17 cellular contexts compared by ENCODE assay signal in genomic region chr1:12197483-12197880, GRCh38. TPM values are rescaled to one million over a fixed set of nuclear protein-coding genes. Genes with fewer than 3 reads are reported as not detected.
DNase-seq lines count a peak whose midpoint lies in the region; ATAC-seq and TF ChIP-seq lines count a peak whose summit lies in the region.
"Had no signal": no experiment of that assay in that cellular context is flagged by ENCODE, and none has a peak within 500 bp of the region (broad histone marks: within the 10 kb centered on the region; RNA-seq: fewer than 3 reads in every experiment).

No MANE protein-coding gene starts in this region.

- 87 to 93% (median 89%) methylated on average over 7 of the region's 7 CpGs for WGBS in spleen, 5 donors

- no peak overlapping the region for H3K4me2 ChIP-seq in PC-9

- peak overlapping the region; percentile 68 for H3K27ac Mint-ChIP-seq in activated T-cell treated with anti-CD3 and anti-CD28 coated beads, Interleukin-2, amount 50 U/mL, for 24 hours
- H3K27ac Mint-ChIP-seq in activated T-cell treated with anti-CD3 and anti-CD28 coated beads, Interleukin-2, amount 50 U/mL, for 72 hours: no peak overlapping the region

- CTCF ChIA-PET in PC-9 (lab: Charles Lee): interaction anchor here (0.8 kb wide), 1 partner anchor 10 kb away, joined by 3 read pairs; no protein-coding TSS in a partner anchor

- H3K27ac ChIP-seq in spleen (peak overlapping the region in 6 of 8 donors; percentile 54 to 86 (median 74)), PC-9 (no peak overlapping the region)
- H3K27ac ChIP-seq: SJCRH30 had no signal

- H3F3A ChIP-seq in PC-9 (ENCODE audit: insufficient read depth, low read depth): no peaks in the 10 kb centered on the region

- peak overlapping the region; percentile 42 for H3K9ac ChIP-seq in NT2/D1 (ENCODE audit: insufficient read length, low read depth)

- H3K9me3 ChIP-seq in NT2/D1 (ENCODE audit: insufficient read depth, low read length) (no peaks in the 10 kb centered on the region), spleen (no peaks in the 10 kb centered on the region), PC-9 (ENCODE audit: insufficient read depth, low read depth) (no peaks in the 10 kb centered on the region)
- H3K9me3 ChIP-seq: HAP-1, SJCRH30 had no signal

- no peak overlapping the region for H3K4me3 Mint-ChIP-seq in activated T-cell treated with anti-CD3 and anti-CD28 coated beads, Interleukin-2, amount 50 U/mL, for 24 hours
- no peak overlapping the region for H3K4me3 Mint-ChIP-seq in activated T-cell treated with anti-CD3 and anti-CD28 coated beads, Interleukin-2, amount 50 U/mL, for 72 hours
- H3K4me3 Mint-ChIP-seq: CD4-positive, alpha-beta memory T cell had no signal

- H3K4me3 ChIP-seq in NT2/D1 (ENCODE audit: insufficient read length, low read depth): no peak overlapping the region
- no peak overlapping the region for H3K4me3 ChIP-seq in spleen
- no peak overlapping the region for H3K4me3 ChIP-seq in PC-9
- H3K4me3 ChIP-seq: HAP-1, SJCRH30 had no signal

- H3K36me3 ChIP-seq in NT2/D1 (ENCODE audit: insufficient read depth, insufficient read length, low read length) (peaks cover 9% of the 10 kb centered on the region), spleen (peaks cover 0 to 100% (median 67%) of the 10 kb centered on the region in 6 donors), PC-9 (ENCODE audit: low read depth) (no peaks in the 10 kb centered on the region)
- H3K36me3 ChIP-seq: HAP-1, SJCRH30 had no signal

- H3K9me3 Mint-ChIP-seq in activated T-cell treated with anti-CD3 and anti-CD28 coated beads, Interleukin-2, amount 50 U/mL, for 24 hours: no peaks in the 10 kb centered on the region
- H3K9me3 Mint-ChIP-seq in activated T-cell treated with anti-CD3 and anti-CD28 coated beads, Interleukin-2, amount 50 U/mL, for 72 hours: no peaks in the 10 kb centered on the region

- peaks cover 94% of the 10 kb centered on the region for H3K36me3 Mint-ChIP-seq in activated T-cell treated with anti-CD3 and anti-CD28 coated beads, Interleukin-2, amount 50 U/mL, for 24 hours (ENCODE audit: low read depth)
- H3K36me3 Mint-ChIP-seq in activated T-cell treated with anti-CD3 and anti-CD28 coated beads, Interleukin-2, amount 50 U/mL, for 72 hours (ENCODE audit: insufficient read depth in 2 of 2): peaks cover 5 to 24% of the 10 kb centered on the region in 2 donors

- no peaks in the 10 kb centered on the region for H4K20me1 ChIP-seq in PC-9 (ENCODE audit: insufficient read depth)

- H3K79me2 ChIP-seq in PC-9 (ENCODE audit: low read depth): no peaks in the 10 kb centered on the region

- TF ChIP-seq POLR2A in spleen (IDR thresholded peaks at IDR 0.05): no peak

- no peaks in the 10 kb centered on the region for H3K27me3 ChIP-seq in NT2/D1 (ENCODE audit: insufficient read depth, insufficient read length)
- H3K27me3 ChIP-seq in spleen (replicated peaks in 1 of 7): no peaks in the 10 kb centered on the region
- H3K27me3 ChIP-seq in PC-9 (ENCODE audit: insufficient read depth, low read depth): no peaks in the 10 kb centered on the region
- H3K27me3 ChIP-seq: SJCRH30 had no signal

- no peak for DNase-seq in activated T-cell treated with anti-CD3 and anti-CD28 coated beads, Interleukin-2, amount 50 U/mL, for 24 hours
- DNase-seq in activated T-cell treated with anti-CD3 and anti-CD28 coated beads, Interleukin-2, amount 50 U/mL, for 72 hours: no peak
- DNase-seq in DMS79 (lab: John Stamatoyannopoulos, UW): peak; percentile 44
- DNase-seq in NT2/D1 (ENCODE audit: low read depth, low spot score): no peak
- no peak for DNase-seq in spleen
- DNase-seq in activated gamma-delta T cell treated with Interleukin-2 at 50 U/mL for 16 hours: no peak
- no peak for DNase-seq in dedifferentiated amniotic fluid mesenchymal stem cell (ENCODE audit: extremely low spot score)
- DNase-seq in PC-9: no peak
- DNase-seq: CD4-positive, alpha-beta memory T cell; NCI-H1694 treated with DMSO at 0.1 percent for 48 hours; NCI-H2171; NCI-H446 treated with DMSO at 0.1 percent for 48 hours; NCI-H82; SJCRH30 had no signal

- H2AFZ ChIP-seq in PC-9: no peak overlapping the region

- no peak for ATAC-seq in activated T-cell treated with anti-CD3 and anti-CD28 coated beads, Interleukin-2, amount 50 U/mL, for 72 hours (replicated peaks in 1 of 2)

- TF ChIP-seq CTCF in spleen (IDR thresholded peaks at IDR 0.05 in 8 of 11, conservative IDR thresholded peaks at IDR 0.05 in 3 of 11) (no peak), PC-9 (conservative IDR thresholded peaks at IDR 0.05) (no peak)

- POLR2A ChIA-PET in PC-9 (lab: Charles Lee; ENCODE audit: unreplicated experiment): no interaction called here

- no peaks in the 10 kb centered on the region for H3K9me2 ChIP-seq in PC-9 (ENCODE audit: insufficient read depth)

- intact Hi-C loops in spleen (cut with DNase I; ENCODE audit: low total_unique reads): no loop called here
- intact Hi-C loops in PC-9 (cut with micrococcal nuclease; ENCODE audit: unreplicated experiment): no loop called here

- peaks cover 66% of the 10 kb centered on the region for H3K4me1 Mint-ChIP-seq in activated T-cell treated with anti-CD3 and anti-CD28 coated beads, Interleukin-2, amount 50 U/mL, for 24 hours (ENCODE audit: low read depth)
- peaks cover 57% of the 10 kb centered on the region for H3K4me1 Mint-ChIP-seq in activated T-cell treated with anti-CD3 and anti-CD28 coated beads, Interleukin-2, amount 50 U/mL, for 72 hours (ENCODE audit: low read depth)

- H3K4me1 ChIP-seq in NT2/D1 (ENCODE audit: insufficient read depth, insufficient read length): peaks cover 16% of the 10 kb centered on the region
- H3K4me1 ChIP-seq in spleen: peaks cover 0 to 100% (median 63%) of the 10 kb centered on the region in 6 donors
- H3K4me1 ChIP-seq in PC-9 (replicated peaks; ENCODE audit: insufficient read depth): no peaks in the 10 kb centered on the region
- H3K4me1 ChIP-seq: HAP-1 had no signal

- BruUV-seq in PC-9 (replicated peaks; lab: Mats Ljungman, UMichigan): no TSS peak

- H3K27me3 Mint-ChIP-seq in activated T-cell treated with anti-CD3 and anti-CD28 coated beads, Interleukin-2, amount 50 U/mL, for 24 hours: no peaks in the 10 kb centered on the region
- H3K27me3 Mint-ChIP-seq in activated T-cell treated with anti-CD3 and anti-CD28 coated beads, Interleukin-2, amount 50 U/mL, for 72 hours (ENCODE audit: low read depth): no peaks in the 10 kb centered on the region
- H3K27me3 Mint-ChIP-seq: CD4-positive, alpha-beta memory T cell had no signal

RNA-seq across cellular contexts. Expression of gene TNFRSF1B, which starts 30.7 kb away (rescaled TPM):
- 100 to 1,000 TPM in 1 of 2 donors, 10 to 100 TPM in 1; 95.4 to 130 TPM for total RNA-seq in activated T-cell treated with anti-CD3 and anti-CD28 coated beads, Interleukin-2, amount 50 U/mL, for 72 hours
- total RNA-seq in spleen: 100 to 1,000 TPM; 142 to 233 (median 183) TPM
- polyA plus RNA-seq in spleen: 10 to 100 TPM; 28.5 to 63.2 (median 36.8) TPM
- 2.7 and 3.3 TPM in 2 replicates for total RNA-seq in PC-9 (2021)
- total RNA-seq: A673, RPMI7951 had no signal

RNA-seq across cellular contexts. Expression of gene VPS13D, which starts 32.3 kb away (rescaled TPM):
- 10 to 100 TPM; 36.0 to 40.5 TPM for total RNA-seq in activated T-cell treated with anti-CD3 and anti-CD28 coated beads, Interleukin-2, amount 50 U/mL, for 72 hours
- total RNA-seq in spleen: 100 to 1,000 TPM in 1 of 7 donors, 10 to 100 TPM in 6; 70.3 to 108 (median 93.7) TPM
- 10 to 100 TPM; 10.1 to 15.3 (median 10.5) TPM for polyA plus RNA-seq in spleen
- 31.1 and 36.2 TPM in 2 replicates for total RNA-seq in PC-9 (2021)

Comparison
In these comparisons a context has a peak if more than half of its experiments do, and no peak if none do; other contexts are left out.
1. RNA of gene TNFRSF1B, which starts 30.7 kb away (total RNA-seq): 142 to 233 TPM in spleen and 95.4 to 130 TPM in activated T-cell treated with anti-CD3 and anti-CD28 coated beads, Interleukin-2, amount 50 U/mL, for 72 hours; 2.7 to 3.3 TPM in PC-9; every median in the first group is over 10 times any median in the second.